In genomic region chr11:61834278-61835004, GRCh38 we compare ENCODE assay signal across 8 cellular contexts. TPM values are rescaled to one million over a fixed set of nuclear protein-coding genes. Genes with fewer than 3 reads are reported as not detected.
A peak's percentile ranks its signal among the peaks of the same experiment; 100 is the strongest.
DNase-seq lines count a peak whose midpoint lies in the region; ATAC-seq and TF ChIP-seq lines count a peak whose summit lies in the region.

No MANE protein-coding gene starts in this region.

- no peak for TF ChIP-seq POLR2A in upper lobe of left lung (IDR thresholded peaks at IDR 0.05)

- H3K4me1 ChIP-seq in mesendoderm (ENCODE audit: control insufficient read depth, low read depth, low read length) (peaks cover 28% of the 10 kb centered on the region), upper lobe of left lung (peaks cover 24 to 40% (median 36%) of the 10 kb centered on the region in 4 donors)

- H3K4me2 ChIP-seq in mesendoderm (ENCODE audit: low read length), result no peak overlapping the region

- H3K27ac ChIP-seq in coronary artery (peak overlapping the region; percentile 69 to 95), mesendoderm (ENCODE audit: low read depth, low read length) (peak overlapping the region; percentile 32), upper lobe of left lung (peak overlapping the region; percentile 68 to 81 (median 70))

- peak overlapping the region; percentile 94 for H3K23ac ChIP-seq in mesendoderm (ENCODE audit: low read length)

- H3K9ac ChIP-seq in mesendoderm (ENCODE audit: low read length), result peak overlapping the region; percentile 57

- H2BK5ac ChIP-seq in mesendoderm (ENCODE audit: low read length), result peak overlapping the region; percentile 3

- no peak overlapping the region for H2BK15ac ChIP-seq in mesendoderm (replicated peaks; ENCODE audit: low read depth)

- H3K27me3 ChIP-seq in mesendoderm (ENCODE audit: insufficient read depth, low read length, poor library complexity) (no peaks in the 10 kb centered on the region), upper lobe of left lung (no peaks in the 10 kb centered on the region)

- H3K4me3 ChIP-seq in coronary artery, result peak overlapping the region; percentile 13
- no peak overlapping the region for H3K4me3 ChIP-seq in mesendoderm (ENCODE audit: low read length)
- no peak overlapping the region for H3K4me3 ChIP-seq in upper lobe of left lung

- TF ChIP-seq CTCF in GM10266 (IDR thresholded peaks at IDR 0.05; ENCODE audit: control insufficient read depth, insufficient read depth, low read depth, missing control alignments), result no peak
- TF ChIP-seq CTCF in coronary artery (IDR thresholded peaks at IDR 0.05), result no peak
- no peak for TF ChIP-seq CTCF in upper lobe of left lung (IDR thresholded peaks at IDR 0.05)

- no peaks in the 10 kb centered on the region for H3K9me3 ChIP-seq in upper lobe of left lung

- no peak overlapping the region for H4K8ac ChIP-seq in mesendoderm (ENCODE audit: low read depth, low read length)

- peak overlapping the region; percentile 9 for H3K18ac ChIP-seq in mesendoderm (ENCODE audit: low read length)

- peak overlapping the region; percentile 7 for H2BK120ac ChIP-seq in mesendoderm (ENCODE audit: low read depth, low read length)

- no peak overlapping the region for H3K4ac ChIP-seq in mesendoderm (ENCODE audit: low read depth, low read length)

- H4K5ac ChIP-seq in mesendoderm (ENCODE audit: low read length), result no peak overlapping the region

- H3K56ac ChIP-seq in mesendoderm (ENCODE audit: low read length), result peak overlapping the region; percentile 73

- H3K36me3 ChIP-seq in mesendoderm (ENCODE audit: control insufficient read depth, insufficient read depth, low read length) (peaks cover 4% of the 10 kb centered on the region), upper lobe of left lung (peaks cover 0 to 6% (median 2%) of the 10 kb centered on the region in 4 donors)

- ATAC-seq in GM21367 (IDR thresholded peaks at IDR 0.05; ENCODE audit: unreplicated experiment) (peak; percentile 72), HG03575 (IDR thresholded peaks at IDR 0.05; ENCODE audit: extremely low read depth, insufficient number of reproducible peaks, low FRiP score, unreplicated experiment) (peak; percentile 56), upper lobe of left lung (ENCODE audit: low FRiP score in 2 of 2) (peak; percentile 64 to 82)

- DNase-seq in GM10266 (ENCODE audit: extremely low spot score) (peak; percentile 87), SKM-1 (lab: John Stamatoyannopoulos, UW; ENCODE audit: unreplicated experiment) (peak; percentile 66), coronary artery (ENCODE audit: low spot score) (peak; percentile 82), mesendoderm (peak; percentile 92), upper lobe of left lung (peak; percentile 36 to 56), NCI-H510A (lab: John Stamatoyannopoulos, UW) (no peak)

- no CpG with 5 or more reads among the region's 12 CpGs for WGBS in mesendoderm (ENCODE audit: extremely low coverage, insufficient coverage, low lambda C conversion rate)
- WGBS in upper lobe of left lung, 2 donors, result 30 to 45% methylated on average over 4 to 11 of the region's 12 CpGs

- H2AK5ac ChIP-seq in mesendoderm (ENCODE audit: low read length), result no peak overlapping the region

- H3K79me1 ChIP-seq in mesendoderm (ENCODE audit: low read length), result peaks cover 35% of the 10 kb centered on the region

- peak in 1 of 4 donors; percentile 26 for TF ChIP-seq EP300 in upper lobe of left lung (IDR thresholded peaks at IDR 0.05)

- peaks cover 71% of the 10 kb centered on the region for H3K79me2 ChIP-seq in mesendoderm (ENCODE audit: control insufficient read depth, insufficient read depth, low read length)

RNA-seq across cellular contexts. Expression of gene FADS2, which starts 6.3 kb away (rescaled TPM):
- polyA plus RNA-seq in mesendoderm (2013, experiment 1 of 2), result 493 TPM
- polyA plus RNA-seq in mesendoderm (2013, experiment 2 of 2), result 506 TPM
- 10 to 100 TPM; 13.5 to 92.5 (median 50.7) TPM for total RNA-seq in upper lobe of left lung

RNA-seq across cellular contexts. Expression of gene FADS1, which starts 17.6 kb away (rescaled TPM):
- 104 TPM for polyA plus RNA-seq in mesendoderm (2013, experiment 1 of 2)
- polyA plus RNA-seq in mesendoderm (2013, experiment 2 of 2), result 102 TPM
- 10 to 100 TPM; 38.8 to 63.7 (median 53.2) TPM for total RNA-seq in upper lobe of left lung

RNA-seq across cellular contexts. Expression of gene FEN1, which starts 41.7 kb away (rescaled TPM):
- polyA plus RNA-seq in mesendoderm (2013, experiment 1 of 2), result 74.6 TPM
- 75.1 TPM for polyA plus RNA-seq in mesendoderm (2013, experiment 2 of 2)
- 1 to 10 TPM; 6.0 to 9.1 (median 7.0) TPM for total RNA-seq in upper lobe of left lung

RNA-seq across cellular contexts. Expression of gene TMEM258, which starts 42.0 kb away (rescaled TPM):
- 285 TPM for polyA plus RNA-seq in mesendoderm (2013, experiment 1 of 2)
- polyA plus RNA-seq in mesendoderm (2013, experiment 2 of 2), result 285 TPM
- 100 to 1,000 TPM in 1 of 6 donors, 10 to 100 TPM in 4, 1 to 10 TPM in 1; 8.4 to 106 (median 34.9) TPM for total RNA-seq in upper lobe of left lung

RNA-seq across cellular contexts. Expression of gene FADS3, which starts 56.9 kb away (rescaled TPM):
- polyA plus RNA-seq in mesendoderm (2013, experiment 1 of 2), result 14.4 TPM
- 13.9 TPM for polyA plus RNA-seq in mesendoderm (2013, experiment 2 of 2)
- total RNA-seq in upper lobe of left lung, result 100 to 1,000 TPM in 3 of 6 donors, 10 to 100 TPM in 3; 34.4 to 138 (median 106) TPM

Comparison
In these comparisons a context has a peak if more than half of its experiments do, and no peak if none do; other contexts are left out.
1. H3K27ac ChIP-seq: peak in every context shown above with its lines; median percentile 82 in coronary artery; 70 in upper lobe of left lung; 32 in mesendoderm.